Comparison of ENCODE assay signal across 18 cellular contexts in the genomic region with DNA sequence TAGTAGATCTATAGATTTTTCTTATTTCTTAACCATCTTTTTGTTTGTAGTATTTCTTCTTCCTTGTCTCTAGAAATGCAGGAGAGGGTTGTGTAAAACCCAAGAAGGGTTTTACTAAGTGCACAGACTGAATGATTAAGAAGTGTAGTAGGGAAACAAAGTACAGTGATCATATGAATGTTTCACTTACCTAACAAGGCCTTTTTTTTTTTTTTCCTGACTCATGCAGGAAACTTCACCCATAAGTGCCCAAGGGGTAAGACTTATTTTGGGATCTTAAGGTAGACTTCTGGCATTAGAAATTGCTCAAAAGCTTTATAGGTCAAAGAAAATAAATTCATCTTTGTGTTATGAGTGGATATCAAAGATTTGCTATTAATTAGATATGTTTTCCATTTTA. TPM values are rescaled to one million over a fixed set of nuclear protein-coding genes. Genes with fewer than 3 reads are reported as not detected.
DNase-seq lines count a peak whose midpoint lies in the region; FAIRE-seq and TF ChIP-seq lines count a peak whose summit lies in the region.
"Had no signal": no experiment of that assay in that cellular context is flagged by ENCODE, and none has a peak within 500 bp of the region (broad histone marks: within the 10 kb centered on the region; RNA-seq: fewer than 3 reads in every experiment).

No MANE protein-coding gene starts in this region.

- H3K4me1 ChIP-seq in SJCRH30, result no peaks in the 10 kb centered on the region
- H3K4me1 ChIP-seq: Caco-2 had no signal

- H3K9me3 ChIP-seq in SJCRH30 (replicated peaks) (no peaks in the 10 kb centered on the region), MG63 (no peaks in the 10 kb centered on the region)
- H3K9me3 ChIP-seq: A549, Caco-2 had no signal

- no peak for FAIRE-seq in bronchial epithelial cell (lab: Jason Lieb, UNC)
- FAIRE-seq: A549, D721Med, G401.6, GM12891, GM19239 had no signal

- no peak overlapping the region for H3K4me3 ChIP-seq in bronchial epithelial cell (ENCODE audit: low read depth, low read length)
- H3K4me3 ChIP-seq in SJCRH30, result no peak overlapping the region
- H3K4me3 ChIP-seq in MG63, result no peak overlapping the region
- H3K4me3 ChIP-seq: A549 had no signal

- no peak overlapping the region for H3K27ac ChIP-seq in SJCRH30
- H3K27ac ChIP-seq: A549, C4-2B, HL-60 had no signal

- peak; percentile 21 for DNase-seq in EL
- peak; percentile 39 for DNase-seq in ELR (ENCODE audit: low read depth)
- peak; percentile 19 for DNase-seq in HCEC 1CT
- peak; percentile 67 for DNase-seq in bronchial epithelial cell (ENCODE audit: low read depth)
- DNase-seq in kidney tubule cell (ENCODE audit: low spot score), result no peak
- DNase-seq in SJCRH30, result no peak
- DNase-seq in MG63, result no peak
- DNase-seq: AML-193; Caco-2; CD4-positive, alpha-beta T cell; HFFc6 had no signal

- H3K27me3 ChIP-seq in bronchial epithelial cell (ENCODE audit: control insufficient read depth, insufficient read depth, low read length) (no peaks in the 10 kb centered on the region), SJCRH30 (peaks cover 7% of the 10 kb centered on the region; the same call in 1 of the 2 replicates), MG63 (no peaks in the 10 kb centered on the region)

- H3K36me3 ChIP-seq in bronchial epithelial cell (ENCODE audit: control insufficient read depth, insufficient read depth, low read length), result no peaks in the 10 kb centered on the region
- H3K36me3 ChIP-seq in SJCRH30, result no peaks in the 10 kb centered on the region
- H3K36me3 ChIP-seq in MG63, result no peaks in the 10 kb centered on the region

- no peak for TF ChIP-seq CTCF in bronchial epithelial cell (IDR thresholded peaks at IDR 0.05; ENCODE audit: insufficient read depth, low read length, severe bottlenecking)

RNA-seq across cellular contexts. Expression of a gene that starts 10.2 kb away (rescaled TPM):
- under 0.01 and 0.77 TPM in 2 replicates for total RNA-seq in bronchial epithelial cell
- total RNA-seq in SJCRH30 (2014; rRNA removed; shearing (Covaris generic)), result 0.33 and 0.67 TPM in 2 replicates
- 1.4 and 10.0 TPM in 2 replicates for total RNA-seq in MG63 (2014; rRNA removed; shearing (Covaris generic); ENCODE audit: low replicate concordance)

Comparison
In these comparisons a context has a peak if more than half of its experiments do, and no peak if none do; other contexts are left out.
1. DNase-seq: peak in EL (single experiment), ELR (single experiment), HCEC 1CT (single experiment) and bronchial epithelial cell (single experiment); none in kidney tubule cell (single experiment), SJCRH30 (0 of 2) and MG63 (single experiment).